In genomic region chr3:192170659-192171058, GRCh38 we compare ENCODE assay signal across 16 cellular contexts.
"Had no signal": no experiment of that assay in that cellular context is flagged by ENCODE, and none has a peak within 500 bp of the region (broad histone marks: within the 10 kb centered on the region; RNA-seq: fewer than 3 reads in every experiment).

No MANE protein-coding gene starts in this region.

- H3K27ac ChIP-seq: esophagus squamous epithelium, gastrocnemius medialis, stomach had no signal

- H3K36me3 ChIP-seq: esophagus squamous epithelium, gastrocnemius medialis, stomach had no signal

- H3K9me3 Mint-ChIP-seq: activated naive CD8-positive, alpha-beta T cell treated with anti-CD3 and anti-CD28 coated beads for 36 hours; activated T-cell treated with anti-CD3 and anti-CD28 coated beads, Interleukin-2, amount 50 U/mL, for 72 hours; nephron progenitor cell had no signal

- H3K4me3 ChIP-seq: esophagus squamous epithelium, gastrocnemius medialis, stomach had no signal

- H3K27me3 Mint-ChIP-seq: activated naive CD8-positive, alpha-beta T cell treated with anti-CD3 and anti-CD28 coated beads for 36 hours; central memory CD8-positive, alpha-beta T cell had no signal

- H3K4me1 ChIP-seq: gastrocnemius medialis, stomach had no signal

- H3K27me3 ChIP-seq: gastrocnemius medialis, stomach had no signal

- ATAC-seq: activated CD8-positive, alpha-beta T cell treated with anti-CD3 and anti-CD28 coated beads for 36 hours; activated T-cell treated with anti-CD3 and anti-CD28 coated beads, Interleukin-2, amount 50 U/mL, for 72 hours; gastrocnemius medialis; left ventricle myocardium superior had no signal

- H3K4me1 Mint-ChIP-seq: activated naive CD8-positive, alpha-beta T cell treated with anti-CD3 and anti-CD28 coated beads for 36 hours; central memory CD8-positive, alpha-beta T cell had no signal

- H3K9me3 ChIP-seq: esophagus squamous epithelium, gastrocnemius medialis, stomach had no signal

- DNase-seq: activated CD8-positive, alpha-beta memory T cell treated with anti-CD3 and anti-CD28 coated beads, Interleukin-2, amount 50 U/mL, for 4 hours; activated CD8-positive, alpha-beta T cell treated with anti-CD3 and anti-CD28 coated beads for 36 hours; activated gamma-delta T cell treated with Interleukin-2 at 50 U/mL for 16 hours; activated naive CD8-positive, alpha-beta T cell treated with anti-CD3 and anti-CD28 coated beads for 36 hours; activated T-cell treated with anti-CD3 and anti-CD28 coated beads, Interleukin-2, amount 50 U/mL, for 72 hours; aorta; cortex of kidney; esophagus squamous epithelium; gastrocnemius medialis; islet precursor cell; left ventricle myocardium superior; nephron progenitor cell; retina; stimulated activated CD4-positive, alpha-beta T cell treated with anti-CD3 and anti-CD28 coated beads, Interleukin-4, amount 100 ng/mL, for 4 hours; stomach had no signal

- H3K36me3 Mint-ChIP-seq: activated naive CD8-positive, alpha-beta T cell treated with anti-CD3 and anti-CD28 coated beads for 36 hours had no signal

- H3K27ac Mint-ChIP-seq: activated CD8-positive, alpha-beta T cell treated with anti-CD3 and anti-CD28 coated beads for 36 hours; activated naive CD8-positive, alpha-beta T cell treated with anti-CD3 and anti-CD28 coated beads for 36 hours; activated T-cell treated with anti-CD3 and anti-CD28 coated beads, Interleukin-2, amount 50 U/mL, for 72 hours; nephron progenitor cell had no signal

- H3K4me3 Mint-ChIP-seq: activated CD8-positive, alpha-beta T cell treated with anti-CD3 and anti-CD28 coated beads for 36 hours; activated naive CD8-positive, alpha-beta T cell treated with anti-CD3 and anti-CD28 coated beads for 36 hours; activated T-cell treated with anti-CD3 and anti-CD28 coated beads, Interleukin-2, amount 50 U/mL, for 72 hours; central memory CD8-positive, alpha-beta T cell; nephron progenitor cell had no signal
